Comparison of ENCODE assay signal across 19 cellular contexts in genomic region chr9:25935188-25935587, GRCh38.
DNase-seq lines count a peak whose midpoint lies in the region; FAIRE-seq and TF ChIP-seq lines count a peak whose summit lies in the region.
"Had no signal": no experiment of that assay in that cellular context is flagged by ENCODE, and none has a peak within 500 bp of the region (broad histone marks: within the 10 kb centered on the region; RNA-seq: fewer than 3 reads in every experiment).

No MANE protein-coding gene starts in this region.

- H3K14ac ChIP-seq in trophoblast cell (ENCODE audit: low read length), result no peak overlapping the region

- WGBS in thyroid gland, 2 donors, result 29 to 33% methylated on average over 2 of the region's 2 CpGs
- WGBS in trophoblast cell (ENCODE audit: extremely low coverage, insufficient coverage, insufficient read length), result no CpG with 5 or more reads among the region's 2 CpGs

- H3K9ac ChIP-seq in trophoblast cell (ENCODE audit: low read length), result no peak overlapping the region

- no peak overlapping the region for H3K4ac ChIP-seq in trophoblast cell (ENCODE audit: low read depth, low read length)

- no peaks in the 10 kb centered on the region for H3K36me3 ChIP-seq in bronchial epithelial cell (ENCODE audit: control insufficient read depth, insufficient read depth, low read length)
- H3K36me3 ChIP-seq in thyroid gland, result no peaks in the 10 kb centered on the region
- H3K36me3 ChIP-seq in trophoblast cell (ENCODE audit: control insufficient read depth in 1 of 2, insufficient read depth in 2 of 2, low read length in 2 of 2), result no peaks in the 10 kb centered on the region
- H3K36me3 ChIP-seq: BE2C had no signal

- no peak overlapping the region for H4K8ac ChIP-seq in trophoblast cell (ENCODE audit: low read depth, low read length)

- no peaks in the 10 kb centered on the region for H3K9me3 ChIP-seq in thyroid gland
- H3K9me3 ChIP-seq in trophoblast cell (ENCODE audit: insufficient read depth, low read depth, low read length), result no peaks in the 10 kb centered on the region
- H3K9me3 ChIP-seq: A549, BE2C had no signal

- no peak overlapping the region for H2AK5ac ChIP-seq in trophoblast cell (ENCODE audit: low read length)

- no peak for FAIRE-seq in bronchial epithelial cell (lab: Jason Lieb, UNC)
- FAIRE-seq: A549, RCC 7860 had no signal

- H4K12ac ChIP-seq in trophoblast cell (ENCODE audit: low read depth, low read length), result no peak overlapping the region

- no peak overlapping the region for H2BK120ac ChIP-seq in trophoblast cell (ENCODE audit: insufficient read depth, low read length, poor library complexity)

- no peak overlapping the region for H3K4me2 ChIP-seq in trophoblast cell (ENCODE audit: low read length)
- H3K4me2 ChIP-seq: A549 had no signal

- DNase-seq in ELR (ENCODE audit: low read depth) (peak; percentile 1), M059J (ENCODE audit: low read depth) (peak; percentile 52), bronchial epithelial cell (ENCODE audit: low read depth) (peak; percentile 2), thyroid gland (peak; percentile 3 to 19), trophoblast cell (no peak)
- DNase-seq in activated CD8-positive, alpha-beta memory T cell treated with anti-CD3 and anti-CD28 coated beads, Interleukin-2, amount 50 U/mL, for 4 hours, result no peak
- DNase-seq in activated effector memory CD4-positive, alpha-beta T cell treated with Interleukin-2 at 50 U/mL for 16 hours, result no peak
- DNase-seq: BE2C, DMS53, H9, KBM-7, NCI-H1105, NCI-H146, NCI-H2029, NCI-H2171, NCI-H526, SHP77 had no signal

- H2BK5ac ChIP-seq in trophoblast cell (ENCODE audit: low read depth, low read length, poor library complexity), result no peak overlapping the region

- H2AFZ ChIP-seq in trophoblast cell (ENCODE audit: insufficient read depth, low read length, poor library complexity), result no peak overlapping the region

- no peak overlapping the region for H2BK12ac ChIP-seq in trophoblast cell (ENCODE audit: low read length)

- no peak for TF ChIP-seq POLR2A in thyroid gland (IDR thresholded peaks at IDR 0.05)

- no peak overlapping the region for H3K4me3 ChIP-seq in bronchial epithelial cell (ENCODE audit: low read depth, low read length)
- no peak overlapping the region for H3K4me3 ChIP-seq in thyroid gland (replicated peaks in 1 of 3)
- H3K4me3 ChIP-seq in trophoblast cell (ENCODE audit: low read depth, low read length), result no peak overlapping the region
- H3K4me3 ChIP-seq: A549 had no signal

- H3K27me3 ChIP-seq in bronchial epithelial cell (ENCODE audit: control insufficient read depth, insufficient read depth, low read length) (no peaks in the 10 kb centered on the region), thyroid gland (no peaks in the 10 kb centered on the region), trophoblast cell (ENCODE audit: insufficient read depth, low read length) (no peaks in the 10 kb centered on the region)
- H3K27me3 ChIP-seq: BE2C had no signal

- no peak for TF ChIP-seq CTCF in bronchial epithelial cell (IDR thresholded peaks at IDR 0.05; ENCODE audit: insufficient read depth, low read length, severe bottlenecking)
- TF ChIP-seq CTCF in thyroid gland (IDR thresholded peaks at IDR 0.05), result no peak

- no peaks in the 10 kb centered on the region for H3K79me1 ChIP-seq in trophoblast cell (ENCODE audit: low read length)

- no peaks in the 10 kb centered on the region for H3K79me2 ChIP-seq in trophoblast cell (ENCODE audit: control insufficient read depth, insufficient read depth, low read length, poor library complexity)

- no peak overlapping the region for H3K27ac ChIP-seq in thyroid gland
- H3K27ac ChIP-seq in trophoblast cell (ENCODE audit: low read depth, low read length), result no peak overlapping the region
- H3K27ac ChIP-seq: A549 had no signal

- no peak overlapping the region for H3K18ac ChIP-seq in trophoblast cell (ENCODE audit: low read length)

- H3K23ac ChIP-seq in trophoblast cell (ENCODE audit: low read length), result no peak overlapping the region

- no peak overlapping the region for H4K91ac ChIP-seq in trophoblast cell (ENCODE audit: low read depth, low read length)

- H3K4me1 ChIP-seq in thyroid gland (no peaks in the 10 kb centered on the region), trophoblast cell (ENCODE audit: control insufficient read depth in 1 of 2, insufficient read depth in 2 of 2, low read length in 2 of 2) (no peaks in the 10 kb centered on the region)
- H3K4me1 ChIP-seq: A549, BE2C had no signal

- intact Hi-C loops in thyroid gland (cut with DNase I), result no loop called here

Comparison
In these comparisons a context has a peak if more than half of its experiments do, and no peak if none do; other contexts are left out.
1. DNase-seq: peak in ELR (single experiment), M059J (single experiment), bronchial epithelial cell (single experiment) and thyroid gland (2 of 2); none in activated CD8-positive, alpha-beta memory T cell treated with anti-CD3 and anti-CD28 coated beads, Interleukin-2, amount 50 U/mL, for 4 hours (single experiment), trophoblast cell (0 of 2) and activated effector memory CD4-positive, alpha-beta T cell treated with Interleukin-2 at 50 U/mL for 16 hours (single experiment).